ENCODE assay signal across 9 cellular contexts in genomic region chr14:105974902-105975301, GRCh38.
DNase-seq lines count a peak whose midpoint lies in the region; ATAC-seq and TF ChIP-seq lines count a peak whose summit lies in the region.
"Had no signal": no experiment of that assay in that cellular context is flagged by ENCODE, and none has a peak within 500 bp of the region (broad histone marks: within the 10 kb centered on the region; RNA-seq: fewer than 3 reads in every experiment).

No MANE protein-coding gene starts in this region.

- H3K36me3 Mint-ChIP-seq in activated T-helper 1 cell treated with anti-CD3 and anti-CD28 coated beads, Interleukin-12 subunit alpha, Interleukin-12 subunit beta, Interleukin-2, Interleukin-4 antibody, amounts not matched to agents 30 ng/mL and 10 ng/mL and 1 ng/mL, durations not matched to agents 14 hours and 24 hours and 36 hours (ENCODE audit: low read depth) = no peaks in the 10 kb centered on the region

- H3K27me3 ChIP-seq in Panc1 (ENCODE audit: control insufficient read depth, insufficient read depth, low read length) = no peaks in the 10 kb centered on the region

- no peak overlapping the region for H3K4me3 Mint-ChIP-seq in activated T-helper 1 cell treated with anti-CD3 and anti-CD28 coated beads, Interleukin-12 subunit alpha, Interleukin-12 subunit beta, Interleukin-2, Interleukin-4 antibody, amounts not matched to agents 30 ng/mL and 10 ng/mL and 1 ng/mL, durations not matched to agents 14 hours and 24 hours and 36 hours

- H3K27ac Mint-ChIP-seq in activated T-helper 1 cell treated with anti-CD3 and anti-CD28 coated beads, Interleukin-12 subunit alpha, Interleukin-12 subunit beta, Interleukin-2, Interleukin-4 antibody, amounts not matched to agents 30 ng/mL and 10 ng/mL and 1 ng/mL, durations not matched to agents 14 hours and 24 hours and 36 hours = no peak overlapping the region

- no peak overlapping the region for H3K27ac ChIP-seq in Panc1 (ENCODE audit: low read length)

- no peaks in the 10 kb centered on the region for H3K9me3 ChIP-seq in Panc1 (ENCODE audit: control insufficient read depth, insufficient read depth, low read depth, low read length)

- BruUV-seq in Panc1 (replicated peaks; lab: Mats Ljungman, UMichigan) = no TSS peak

- H3K9me3 Mint-ChIP-seq in activated T-helper 1 cell treated with anti-CD3 and anti-CD28 coated beads, Interleukin-12 subunit alpha, Interleukin-12 subunit beta, Interleukin-2, Interleukin-4 antibody, amounts not matched to agents 30 ng/mL and 10 ng/mL and 1 ng/mL, durations not matched to agents 14 hours and 24 hours and 36 hours = no peaks in the 10 kb centered on the region

- no peak for DNase-seq in Panc1 (ENCODE audit: low read depth, low spot score)
- DNase-seq in activated T-helper 1 cell treated with anti-CD3 and anti-CD28 coated beads, Interleukin-12 subunit alpha, Interleukin-12 subunit beta, Interleukin-2, Interleukin-4 antibody, amounts not matched to agents 30 ng/mL and 10 ng/mL and 1 ng/mL, durations not matched to agents 14 hours and 24 hours and 36 hours (ENCODE audit: low spot score) = peak; percentile 31
- peak; percentile 53 for DNase-seq in stimulated activated CD4-positive, alpha-beta T cell treated with anti-CD3 and anti-CD28 coated beads, Interleukin-4, amount 100 ng/mL, for 48 hours (ENCODE audit: low read depth in 2 of 2)
- no peak for DNase-seq in EL
- DNase-seq in DMS79 treated with DMSO at 0.1 percent for 48 hours (lab: John Stamatoyannopoulos, UW) = no peak
- DNase-seq in 8988T = no peak

- H3K4me1 Mint-ChIP-seq in activated T-helper 1 cell treated with anti-CD3 and anti-CD28 coated beads, Interleukin-12 subunit alpha, Interleukin-12 subunit beta, Interleukin-2, Interleukin-4 antibody, amounts not matched to agents 30 ng/mL and 10 ng/mL and 1 ng/mL, durations not matched to agents 14 hours and 24 hours and 36 hours (ENCODE audit: low read depth) = no peaks in the 10 kb centered on the region

- intact Hi-C loops in Panc1 (cut with micrococcal nuclease; ENCODE audit: unreplicated experiment) = no loop called here
- intact Hi-C loops in activated T-helper 1 cell treated with anti-CD3 and anti-CD28 coated beads, Interleukin-12 subunit alpha, Interleukin-12 subunit beta, Interleukin-2, Interleukin-4 antibody, amounts not matched to agents 30 ng/mL and 10 ng/mL and 1 ng/mL, durations not matched to agents 14 hours and 24 hours and 36 hours (cut with micrococcal nuclease) = loop anchor here (1.0 to 2.0 kb wide), 2 partner anchors 24 to 70 kb away; no protein-coding TSS in a partner anchor

- H3K4me3 ChIP-seq in GM12875 (ENCODE audit: low read depth, low read length) (no peak overlapping the region), Panc1 (ENCODE audit: low read depth in 2 of 2, low read length in 2 of 2) (no peak overlapping the region)

- CTCF ChIA-PET in Panc1 (lab: Charles Lee) = no interaction called here

- H3K36me3 ChIP-seq in Panc1 (ENCODE audit: control insufficient read depth, insufficient read depth, low read length) = no peaks in the 10 kb centered on the region

- H3K27me3 Mint-ChIP-seq in activated T-helper 1 cell treated with anti-CD3 and anti-CD28 coated beads, Interleukin-12 subunit alpha, Interleukin-12 subunit beta, Interleukin-2, Interleukin-4 antibody, amounts not matched to agents 30 ng/mL and 10 ng/mL and 1 ng/mL, durations not matched to agents 14 hours and 24 hours and 36 hours (ENCODE audit: insufficient read depth) = peaks cover 9% of the 10 kb centered on the region

- in situ Hi-C loops in Panc1 (cut with HindIII; ENCODE audit: low pct_unique_long_range_greater_than_20kb, low sequenced_read_pairs) = no loop called here

- ATAC-seq in Panc1 = no peak
- ATAC-seq in HG03135 (IDR thresholded peaks at IDR 0.05; ENCODE audit: unreplicated experiment) = no peak
- ATAC-seq: left colon had no signal

- H3K4me1 ChIP-seq in Panc1 (ENCODE audit: control insufficient read depth, insufficient read depth, low read length) = no peaks in the 10 kb centered on the region

- POLR2A ChIA-PET in Panc1 (lab: Charles Lee) = no interaction called here

- TF ChIP-seq CTCF in GM12875 (IDR thresholded peaks at IDR 0.05; ENCODE audit: borderline replicate concordance, insufficient read depth, low read depth, low read length) (peak; percentile 55), Panc1 (IDR thresholded peaks at IDR 0.05) (peak; percentile 63)

Comparison
In these comparisons a context has a peak if more than half of its experiments do, and no peak if none do; other contexts are left out.
1. DNase-seq: peak in activated T-helper 1 cell treated with anti-CD3 and anti-CD28 coated beads, Interleukin-12 subunit alpha, Interleukin-12 subunit beta, Interleukin-2, Interleukin-4 antibody, amounts not matched to agents 30 ng/mL and 10 ng/mL and 1 ng/mL, durations not matched to agents 14 hours and 24 hours and 36 hours (single experiment) and stimulated activated CD4-positive, alpha-beta T cell treated with anti-CD3 and anti-CD28 coated beads, Interleukin-4, amount 100 ng/mL, for 48 hours (2 of 2); none in Panc1 (single experiment), EL (single experiment), DMS79 treated with DMSO at 0.1 percent for 48 hours (single experiment) and 8988T (single experiment).